In genomic region chr17:18976201-18976600, GRCh38 we compare ENCODE assay signal across 18 cellular contexts. TPM values are rescaled to one million over a fixed set of nuclear protein-coding genes. Genes with fewer than 3 reads are reported as not detected.
DNase-seq lines count a peak whose midpoint lies in the region; ATAC-seq and TF ChIP-seq lines count a peak whose summit lies in the region.
"Had no signal": no experiment of that assay in that cellular context is flagged by ENCODE, and none has a peak within 500 bp of the region (broad histone marks: within the 10 kb centered on the region; RNA-seq: fewer than 3 reads in every experiment).

No MANE protein-coding gene starts in this region.

- ATAC-seq in mucosa of descending colon = peak; percentile 5
- ATAC-seq: A549, GM23338 had no signal

- CTCF ChIA-PET in RWPE1 (lab: Yijun Ruan, JAX) = interaction anchor here (1.4 kb wide), 1 partner anchor 15 kb away, joined by 7 read pairs; no protein-coding TSS in a partner anchor

- intact Hi-C loops in mucosa of descending colon (cut with DNase I, micrococcal nuclease) = no loop called here

- H3K4me3 ChIP-seq in mucosa of descending colon = no peak overlapping the region
- H3K4me3 ChIP-seq: A549, GM23338 had no signal

- TF ChIP-seq CTCF in RWPE1 (conservative IDR thresholded peaks at IDR 0.05; ENCODE audit: low read depth) (no peak), mucosa of descending colon (IDR thresholded peaks at IDR 0.05) (no peak)

- H3K9me3 ChIP-seq in mucosa of descending colon = no peaks in the 10 kb centered on the region
- H3K9me3 ChIP-seq: A549, Caco-2 had no signal

- POLR2A ChIA-PET in RWPE1 (lab: Yijun Ruan, JAX; ENCODE audit: low non-redundant PET) = no interaction called here

- DNase-seq in DMS 273 (lab: John Stamatoyannopoulos, UW; ENCODE audit: unreplicated experiment) = peak; percentile 29
- DNase-seq in DMS 273 treated with DMSO at 0.1 percent for 48 hours (lab: John Stamatoyannopoulos, UW) = no peak
- DNase-seq in RWPE1 (ENCODE audit: low spot score) = no peak
- no peak for DNase-seq in mucosa of descending colon
- no peak for DNase-seq in NCI-H2171 treated with DMSO at 0.1 percent for 48 hours (lab: John Stamatoyannopoulos, UW)
- DNase-seq in NCI-H510A treated with DMSO at 0.1 percent for 48 hours (lab: John Stamatoyannopoulos, UW) = no peak
- no peak for DNase-seq in activated naive CD4-positive, alpha-beta T cell (lab: John Stamatoyannopoulos, UW)
- DNase-seq: AML-193; Caco-2; CD4-positive, alpha-beta T cell; DMS79 treated with DMSO at 0.1 percent for 48 hours; GF-D8; HCEC 1CT had no signal

- H3K4me1 ChIP-seq in mucosa of descending colon (ENCODE audit: low read depth) = peaks cover 39% of the 10 kb centered on the region

- H3K36me3 ChIP-seq in mucosa of descending colon (ENCODE audit: low read depth) = no peaks in the 10 kb centered on the region

- H3K27ac ChIP-seq in RWPE1 = peak overlapping the region; percentile 38
- H3K27ac ChIP-seq: 22Rv1, A549, C4-2B had no signal

RNA-seq across cellular contexts. Expression of gene SLC5A10, which starts 24.2 kb away (rescaled TPM):
- under 1 TPM in 1 of 3 donors, not detected in 2; 0.12 TPM for total RNA-seq in mucosa of descending colon
- total RNA-seq: CD4-positive, alpha-beta T cell; HT-29 had no signal

RNA-seq across cellular contexts. Expression of gene FAM83G, which starts 28.4 kb away (rescaled TPM):
- 10 to 100 TPM; 18.9 to 40.4 (median 29.1) TPM for total RNA-seq in mucosa of descending colon
